ENCODE assay signal across 31 cellular contexts in the genomic region with DNA sequence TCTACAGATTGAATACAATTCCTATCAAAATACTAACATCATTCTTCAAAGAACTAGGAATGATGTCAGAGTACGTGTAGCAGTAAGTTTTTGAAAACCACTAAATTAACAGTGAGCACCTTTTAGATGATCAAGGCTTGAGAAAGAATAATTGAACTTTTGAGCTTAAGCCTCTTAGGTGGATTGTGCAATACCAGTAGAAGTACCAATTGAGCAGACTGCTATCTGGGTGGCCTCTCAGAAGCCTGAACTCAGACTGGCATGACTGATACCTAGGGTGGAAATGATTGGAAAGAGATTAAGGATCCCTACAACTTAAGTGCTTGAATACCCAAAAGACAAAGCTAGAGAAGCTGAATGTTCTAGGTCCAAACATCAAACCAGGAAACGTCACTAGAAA.
"Had no signal": no experiment of that assay in that cellular context is flagged by ENCODE, and none has a peak within 500 bp of the region (broad histone marks: within the 10 kb centered on the region; RNA-seq: fewer than 3 reads in every experiment).

No MANE protein-coding gene starts in this region.

- ATAC-seq: effector memory CD8-positive, alpha-beta T cell; heart right ventricle; left colon; left ventricle myocardium superior; natural killer cell; pancreas; sciatic nerve; stimulated activated naive CD8-positive, alpha-beta T cell treated with anti-CD3 and anti-CD28 coated beads, Interleukin-15, amount 100 ng/mL, for 72 hours had no signal

- FAIRE-seq: endometrium, pancreas had no signal

- H3K4me1 ChIP-seq: esophagus squamous epithelium, heart right ventricle, pancreas, suprapubic skin, transverse colon, vagina had no signal

- H3K27me3 Mint-ChIP-seq: effector memory CD8-positive, alpha-beta T cell; stimulated activated naive CD8-positive, alpha-beta T cell treated with anti-CD3 and anti-CD28 coated beads, Interleukin-15, amount 100 ng/mL, for 72 hours had no signal

- DNase-seq: cortex of kidney; effector memory CD8-positive, alpha-beta T cell; erythroblast; esophagus squamous epithelium; foreskin melanocyte; glutamatergic neuron; heart right ventricle; hippocampal formation; immature natural killer cell; islet precursor cell; kidney glomerular epithelial cell; left colon; left ventricle myocardium superior; natural killer cell; pancreas; retina; stimulated activated CD4-positive, alpha-beta T cell treated with anti-CD3 and anti-CD28 coated beads, Interleukin-12 subunit alpha, Interleukin-12 subunit beta, amount 100 ng/mL, for 4 hours; stimulated activated CD4-positive, alpha-beta T cell treated with anti-CD3 and anti-CD28 coated beads, Interleukin-1b, Interleukin-23, amount 100 ng/mL, for 48 hours; stimulated activated CD4-positive, alpha-beta T cell treated with anti-CD3 and anti-CD28 coated beads, Interleukin-4, amount 100 ng/mL, for 1 hour; stimulated activated CD8-positive, alpha-beta memory T cell treated with anti-CD3 and anti-CD28 coated beads, Interleukin-4, amount 100 ng/mL, for 48 hours; stimulated activated naive CD4-positive, alpha-beta T cell; stimulated activated naive CD8-positive, alpha-beta T cell treated with anti-CD3 and anti-CD28 coated beads, Interleukin-15, amount 100 ng/mL, for 72 hours; transverse colon had no signal

- H3K36me3 ChIP-seq: esophagus squamous epithelium, heart right ventricle, neutrophil, pancreas, suprapubic skin, transverse colon, vagina had no signal

- H3K4me3 Mint-ChIP-seq: effector memory CD8-positive, alpha-beta T cell; immature natural killer cell; memory B cell; natural killer cell; stimulated activated naive CD8-positive, alpha-beta T cell treated with anti-CD3 and anti-CD28 coated beads, Interleukin-15, amount 100 ng/mL, for 72 hours had no signal

- H3K4me1 Mint-ChIP-seq: immature natural killer cell; memory B cell; natural killer cell; stimulated activated naive CD8-positive, alpha-beta T cell treated with anti-CD3 and anti-CD28 coated beads, Interleukin-15, amount 100 ng/mL, for 72 hours had no signal

- H3K4me2 ChIP-seq: smooth muscle cell had no signal

- H3K27me3 ChIP-seq: esophagus squamous epithelium, heart right ventricle, neutrophil, pancreas, suprapubic skin, transverse colon, vagina had no signal

- H3K9me3 Mint-ChIP-seq: memory B cell had no signal

- H3K27ac ChIP-seq: esophagus squamous epithelium, heart right ventricle, neutrophil, pancreas, suprapubic skin, transverse colon, vagina had no signal

- H3K4me3 ChIP-seq: esophagus squamous epithelium, heart right ventricle, lung, pancreas, smooth muscle cell, suprapubic skin, transverse colon, vagina had no signal

- H3K27ac Mint-ChIP-seq: effector memory CD8-positive, alpha-beta T cell; immature natural killer cell; memory B cell; natural killer cell; stimulated activated naive CD8-positive, alpha-beta T cell treated with anti-CD3 and anti-CD28 coated beads, Interleukin-15, amount 100 ng/mL, for 72 hours had no signal

- H3K9me3 ChIP-seq: pancreas, suprapubic skin, transverse colon, vagina had no signal

- H3K36me3 Mint-ChIP-seq: immature natural killer cell, memory B cell, natural killer cell had no signal
